Comparison of ENCODE assay signal across 22 cellular contexts in genomic region chrX:141642979-141643378, GRCh38. TPM values are rescaled to one million over a fixed set of nuclear protein-coding genes. Genes with fewer than 3 reads are reported as not detected.
A peak's percentile ranks its signal among the peaks of the same experiment; 100 is the strongest.
DNase-seq lines count a peak whose midpoint lies in the region; ATAC-seq, FAIRE-seq and TF ChIP-seq lines count a peak whose summit lies in the region.
"Had no signal": no experiment of that assay in that cellular context is flagged by ENCODE, and none has a peak within 500 bp of the region (broad histone marks: within the 10 kb centered on the region; RNA-seq: fewer than 3 reads in every experiment).

No MANE protein-coding gene starts in this region.

- H3K36me3 ChIP-seq in astrocyte (ENCODE audit: insufficient read depth, low read length) (no peaks in the 10 kb centered on the region), mesenchymal stem cell (ENCODE audit: control insufficient read depth in 1 of 2, insufficient read depth in 2 of 2, low read depth in 1 of 2, low read length in 2 of 2) (no peaks in the 10 kb centered on the region)
- H3K36me3 ChIP-seq: ascending aorta, BLaER1 had no signal

- no peak overlapping the region for H2BK5ac ChIP-seq in mesenchymal stem cell (ENCODE audit: low read depth, low read length, poor library complexity, severe bottlenecking)

- intact Hi-C loops in activated naive CD4-positive, alpha-beta T cell treated with anti-CD3 and anti-CD28 coated beads for 36 hours (cut with micrococcal nuclease): no loop called here

- H2AFZ ChIP-seq in astrocyte (ENCODE audit: low read depth, low read length) (no peak overlapping the region), mesenchymal stem cell (ENCODE audit: low read depth, low read length) (no peak overlapping the region)
- H2AFZ ChIP-seq: PC-9 had no signal

- H3K14ac ChIP-seq in mesenchymal stem cell (ENCODE audit: low read length in 2 of 2): no peak overlapping the region

- no peak overlapping the region for H2AK5ac ChIP-seq in mesenchymal stem cell (ENCODE audit: low read length, severe bottlenecking)

- CTCF ChIA-PET in activated naive CD4-positive, alpha-beta T cell treated with anti-CD3 and anti-CD28 coated beads for 36 hours (lab: Charles Lee): no interaction called here

- DNase-seq in Caki2 (ENCODE audit: low read depth) (peak; percentile 35), KBM-7 (peak; percentile 4), astrocyte (ENCODE audit: low read depth) (peak; percentile 20), kidney tubule cell (ENCODE audit: low spot score) (peak; percentile 6), mesenchymal stem cell (no peak)
- no peak for DNase-seq in activated naive CD4-positive, alpha-beta T cell treated with anti-CD3 and anti-CD28 coated beads for 36 hours
- DNase-seq: activated CD4-positive, alpha-beta T cell treated with anti-CD3 and anti-CD28 coated beads for 1 hour; GOT3; head of caudate nucleus; naive B cell; PC-9; stimulated activated CD4-positive, alpha-beta T cell treated with anti-CD3 and anti-CD28 coated beads, Interleukin-4, amount 100 ng/mL, for 24 hours; T-helper 1 cell had no signal

- H3K4me3 ChIP-seq in astrocyte (ENCODE audit: insufficient read depth, low read depth, low read length) (no peak overlapping the region), mesenchymal stem cell (ENCODE audit: insufficient read depth in 1 of 2, low read depth in 1 of 2, low read length in 2 of 2) (no peak overlapping the region)
- H3K4me3 ChIP-seq: ascending aorta, BLaER1, PC-9 had no signal

- H2BK120ac ChIP-seq in mesenchymal stem cell (ENCODE audit: low read depth, low read length): no peak overlapping the region

- no peaks in the 10 kb centered on the region for H3K4me1 Mint-ChIP-seq in astrocyte (ENCODE audit: low read depth, unreplicated experiment)
- H3K4me1 Mint-ChIP-seq in activated naive CD4-positive, alpha-beta T cell treated with anti-CD3 and anti-CD28 coated beads for 36 hours (ENCODE audit: low read depth): no peaks in the 10 kb centered on the region
- H3K4me1 Mint-ChIP-seq: naive B cell; stimulated activated memory B cell treated with anti-CD40 and anti-IgM and Interleukin-4, amounts not matched to agents 10 μg/mL and 1 μg/mL and 100 μg/mL, for 72 hours had no signal

- H3K18ac ChIP-seq in mesenchymal stem cell (ENCODE audit: low read depth in 1 of 2, low read length in 2 of 2): no peak overlapping the region

- no peaks in the 10 kb centered on the region for H3K79me2 ChIP-seq in astrocyte (ENCODE audit: insufficient read depth, low read length)

- ATAC-seq in HG02870 (IDR thresholded peaks at IDR 0.05; ENCODE audit: unreplicated experiment) (no peak), HG03280 (IDR thresholded peaks at IDR 0.05; ENCODE audit: unreplicated experiment) (no peak)
- ATAC-seq: left lobe of liver; stimulated activated memory B cell treated with anti-CD40 and anti-IgM and Interleukin-4, amounts not matched to agents 10 μg/mL and 1 μg/mL and 100 μg/mL, for 72 hours had no signal

- H3K27me3 Mint-ChIP-seq in astrocyte (ENCODE audit: low read depth, unreplicated experiment): no peaks in the 10 kb centered on the region
- no peaks in the 10 kb centered on the region for H3K27me3 Mint-ChIP-seq in activated naive CD4-positive, alpha-beta T cell treated with anti-CD3 and anti-CD28 coated beads for 36 hours (ENCODE audit: low read depth)
- H3K27me3 Mint-ChIP-seq: naive B cell; stimulated activated memory B cell treated with anti-CD40 and anti-IgM and Interleukin-4, amounts not matched to agents 10 μg/mL and 1 μg/mL and 100 μg/mL, for 72 hours had no signal

- H4K20me1 ChIP-seq in astrocyte (ENCODE audit: insufficient read depth, low read length): no peaks in the 10 kb centered on the region
- H4K20me1 ChIP-seq: BLaER1 had no signal

- H3K9ac ChIP-seq in astrocyte (ENCODE audit: low read length): no peak overlapping the region
- H3K9ac ChIP-seq in mesenchymal stem cell (ENCODE audit: low read length): no peak overlapping the region
- H3K9ac ChIP-seq: BLaER1 had no signal

- no peak for FAIRE-seq in astrocyte (lab: Jason Lieb, UNC)
- FAIRE-seq: G401.6, urothelium cell line had no signal

- no peak overlapping the region for H2BK15ac ChIP-seq in mesenchymal stem cell (ENCODE audit: low read depth, poor library complexity, severe bottlenecking)

- no peak overlapping the region for H4K8ac ChIP-seq in mesenchymal stem cell (ENCODE audit: low read length)

- H3K23ac ChIP-seq in mesenchymal stem cell (ENCODE audit: low read length in 2 of 2): no peak overlapping the region

- no peak overlapping the region for H4K91ac ChIP-seq in mesenchymal stem cell (ENCODE audit: low read length)

- no peak overlapping the region for H3K27ac Mint-ChIP-seq in astrocyte (ENCODE audit: unreplicated experiment)
- no peak overlapping the region for H3K27ac Mint-ChIP-seq in activated naive CD4-positive, alpha-beta T cell treated with anti-CD3 and anti-CD28 coated beads for 36 hours
- H3K27ac Mint-ChIP-seq: naive B cell; stimulated activated memory B cell treated with anti-CD40 and anti-IgM and Interleukin-4, amounts not matched to agents 10 μg/mL and 1 μg/mL and 100 μg/mL, for 72 hours had no signal

- H3K4me1 ChIP-seq in astrocyte (ENCODE audit: insufficient read depth, low read length): no peaks in the 10 kb centered on the region
- H3K4me1 ChIP-seq in mesenchymal stem cell (ENCODE audit: control insufficient read depth, insufficient read depth, low read depth, low read length): no peaks in the 10 kb centered on the region
- H3K4me1 ChIP-seq: ascending aorta, BLaER1 had no signal

- in situ Hi-C loops in Caki2 (cut with HindIII; ENCODE audit: low pct_unique_long_range_greater_than_20kb, low sequenced_read_pairs) (no loop called here), KBM-7 (cut with MboI; ENCODE audit: low pct_unique_long_range_greater_than_20kb, low sequenced_read_pairs) (no loop called here)

- no peak overlapping the region for H2BK12ac ChIP-seq in mesenchymal stem cell (ENCODE audit: low read length in 2 of 2)

- 25% methylated on average over 1 of the region's 3 CpGs for WGBS in mesenchymal stem cell

- H3K36me3 Mint-ChIP-seq in astrocyte (ENCODE audit: low read depth, unreplicated experiment): no peaks in the 10 kb centered on the region
- no peaks in the 10 kb centered on the region for H3K36me3 Mint-ChIP-seq in activated naive CD4-positive, alpha-beta T cell treated with anti-CD3 and anti-CD28 coated beads for 36 hours (ENCODE audit: low read depth)
- H3K36me3 Mint-ChIP-seq: naive B cell; stimulated activated memory B cell treated with anti-CD40 and anti-IgM and Interleukin-4, amounts not matched to agents 10 μg/mL and 1 μg/mL and 100 μg/mL, for 72 hours had no signal

- no peaks in the 10 kb centered on the region for H3K79me1 ChIP-seq in mesenchymal stem cell (replicated peaks; ENCODE audit: low read length, poor library complexity, severe bottlenecking)

- no peak overlapping the region for H3K4ac ChIP-seq in mesenchymal stem cell (ENCODE audit: low read depth in 1 of 2, low read length in 2 of 2)

- H3K27me3 ChIP-seq in astrocyte (ENCODE audit: insufficient read depth, low read length): no peaks in the 10 kb centered on the region
- H3K27me3 ChIP-seq in mesenchymal stem cell (ENCODE audit: control insufficient read depth in 1 of 2, insufficient read depth in 1 of 2, low read length in 2 of 2): no peaks in the 10 kb centered on the region
- H3K27me3 ChIP-seq: ascending aorta had no signal

- no peak overlapping the region for H3K4me3 Mint-ChIP-seq in astrocyte (ENCODE audit: unreplicated experiment)
- no peak overlapping the region for H3K4me3 Mint-ChIP-seq in activated naive CD4-positive, alpha-beta T cell treated with anti-CD3 and anti-CD28 coated beads for 36 hours
- H3K4me3 Mint-ChIP-seq: naive B cell; stimulated activated memory B cell treated with anti-CD40 and anti-IgM and Interleukin-4, amounts not matched to agents 10 μg/mL and 1 μg/mL and 100 μg/mL, for 72 hours had no signal

- H3K4me2 ChIP-seq in astrocyte (ENCODE audit: low read length): no peak overlapping the region
- H3K4me2 ChIP-seq in mesenchymal stem cell (ENCODE audit: low read length, poor library complexity, severe bottlenecking): no peak overlapping the region
- H3K4me2 ChIP-seq: BLaER1, PC-9 had no signal

- H3K27ac ChIP-seq in astrocyte (ENCODE audit: low read depth, low read length) (no peak overlapping the region), mesenchymal stem cell (ENCODE audit: low read length, poor library complexity, severe bottlenecking) (no peak overlapping the region)
- H3K27ac ChIP-seq: ascending aorta, BLaER1, HL-60, PC-9 had no signal

- no peak for TF ChIP-seq CTCF in astrocyte (IDR thresholded peaks at IDR 0.05; ENCODE audit: insufficient read depth, low read depth, low read length)

- H3K9me3 ChIP-seq in astrocyte (ENCODE audit: insufficient read depth, low read depth, low read length) (no peaks in the 10 kb centered on the region), mesenchymal stem cell (ENCODE audit: control insufficient read depth, low read length) (no peaks in the 10 kb centered on the region)
- H3K9me3 ChIP-seq: ascending aorta, BLaER1 had no signal

- no peaks in the 10 kb centered on the region for H3K9me3 Mint-ChIP-seq in astrocyte (ENCODE audit: unreplicated experiment)
- peaks cover 3% of the 10 kb centered on the region for H3K9me3 Mint-ChIP-seq in activated naive CD4-positive, alpha-beta T cell treated with anti-CD3 and anti-CD28 coated beads for 36 hours
- H3K9me3 Mint-ChIP-seq: stimulated activated memory B cell treated with anti-CD40 and anti-IgM and Interleukin-4, amounts not matched to agents 10 μg/mL and 1 μg/mL and 100 μg/mL, for 72 hours had no signal

RNA-seq across cellular contexts. Expression of gene SPANXA2, which starts 53.5 kb away (rescaled TPM):
- total RNA-seq in Caki2 (2014; rRNA removed; shearing (Covaris generic); ENCODE audit: low replicate concordance): not detected in 2 replicates
- not detected in 2 replicates for total RNA-seq in astrocyte
- polyA plus RNA-seq in mesenchymal stem cell (2013, experiment 1 of 2): not detected
- not detected for polyA plus RNA-seq in mesenchymal stem cell (2013, experiment 2 of 2)
- total RNA-seq in activated naive CD4-positive, alpha-beta T cell treated with anti-CD3 and anti-CD28 coated beads for 36 hours: not detected
- total RNA-seq: ascending aorta, left lobe of liver had no signal

RNA-seq across cellular contexts. Expression of gene SPANXD, which starts 55.6 kb away (rescaled TPM):
- not detected in 2 replicates for total RNA-seq in Caki2 (2014; rRNA removed; shearing (Covaris generic); ENCODE audit: low replicate concordance)
- total RNA-seq in astrocyte: not detected in 2 replicates
- not detected for polyA plus RNA-seq in mesenchymal stem cell (2013, experiment 1 of 2)
- polyA plus RNA-seq in mesenchymal stem cell (2013, experiment 2 of 2): not detected
- not detected for total RNA-seq in activated naive CD4-positive, alpha-beta T cell treated with anti-CD3 and anti-CD28 coated beads for 36 hours
- total RNA-seq: ascending aorta, left lobe of liver had no signal

RNA-seq across cellular contexts. Expression of gene SPANXA1, which starts 58.4 kb away (rescaled TPM):
- not detected in 2 replicates for total RNA-seq in Caki2 (2014; rRNA removed; shearing (Covaris generic); ENCODE audit: low replicate concordance)
- not detected in 2 replicates for total RNA-seq in astrocyte
- polyA plus RNA-seq in mesenchymal stem cell (2013, experiment 1 of 2): not detected
- polyA plus RNA-seq in mesenchymal stem cell (2013, experiment 2 of 2): not detected
- total RNA-seq in activated naive CD4-positive, alpha-beta T cell treated with anti-CD3 and anti-CD28 coated beads for 36 hours: not detected
- total RNA-seq: ascending aorta, left lobe of liver had no signal

Comparison
In these comparisons a context has a peak if more than half of its experiments do, and no peak if none do; other contexts are left out.
1. DNase-seq: peak in Caki2 (single experiment), KBM-7 (single experiment), astrocyte (single experiment) and kidney tubule cell (single experiment); none in mesenchymal stem cell (single experiment) and activated naive CD4-positive, alpha-beta T cell treated with anti-CD3 and anti-CD28 coated beads for 36 hours (single experiment).